21 cellular contexts compared by ENCODE assay signal in the genomic region with DNA sequence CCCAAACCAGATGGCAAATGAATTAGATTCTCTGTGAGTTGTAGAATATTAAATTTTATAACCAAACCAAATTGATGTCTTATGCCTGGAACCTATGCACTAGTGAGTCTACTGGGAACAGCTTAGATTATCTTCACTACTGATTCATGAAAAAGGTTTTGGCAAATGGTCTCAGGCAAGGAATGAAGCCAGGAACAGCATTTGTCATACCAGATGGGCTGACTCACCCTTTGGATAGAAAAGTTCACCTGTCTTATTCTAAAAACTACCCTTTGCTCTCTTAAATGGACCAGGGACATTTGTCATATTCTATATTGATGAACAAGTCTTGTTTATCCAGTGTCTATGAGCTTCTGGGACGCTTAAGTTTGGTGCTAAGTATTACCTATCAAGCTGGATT.
DNase-seq lines count a peak whose midpoint lies in the region; ATAC-seq, FAIRE-seq and TF ChIP-seq lines count a peak whose summit lies in the region.
"Had no signal": no experiment of that assay in that cellular context is flagged by ENCODE, and none has a peak within 500 bp of the region (broad histone marks: within the 10 kb centered on the region; RNA-seq: fewer than 3 reads in every experiment).

No MANE protein-coding gene starts in this region.

- ATAC-seq in left ventricle myocardium superior (peak; percentile 34), Right ventricle myocardium superior (ENCODE audit: poor library complexity) (no peak), HG02938 (IDR thresholded peaks at IDR 0.05; ENCODE audit: unreplicated experiment) (no peak)
- no peak for ATAC-seq in naive thymus-derived CD8-positive, alpha-beta T cell
- ATAC-seq: A549; activated CD4-positive, CD25-positive, alpha-beta regulatory T cell treated with anti-CD3 and anti-CD28 coated beads, Interleukin-2, amount 50 U/mL, for 24 hours; HCT116 had no signal

- H4K20me1 ChIP-seq in astrocyte (ENCODE audit: insufficient read depth, low read length) = no peaks in the 10 kb centered on the region

- no peaks in the 10 kb centered on the region for H3K27me3 Mint-ChIP-seq in astrocyte (ENCODE audit: low read depth, unreplicated experiment)
- H3K27me3 Mint-ChIP-seq in naive thymus-derived CD8-positive, alpha-beta T cell = peaks cover 3 to 10% (median 7%) of the 10 kb centered on the region in 5 donors

- H3K4me1 ChIP-seq in astrocyte (ENCODE audit: insufficient read depth, low read length) = peaks cover 9% of the 10 kb centered on the region
- H3K4me1 ChIP-seq: thyroid gland had no signal

- H3K36me3 ChIP-seq in astrocyte (ENCODE audit: insufficient read depth, low read length) = no peaks in the 10 kb centered on the region
- H3K36me3 ChIP-seq: thyroid gland had no signal

- H3K9me3 Mint-ChIP-seq in astrocyte (ENCODE audit: unreplicated experiment) = peaks cover 5% of the 10 kb centered on the region
- H3K9me3 Mint-ChIP-seq in naive thymus-derived CD8-positive, alpha-beta T cell = no peaks in the 10 kb centered on the region
- H3K9me3 Mint-ChIP-seq: endodermal cell; T-helper 2 cell treated with Interferon-gamma antibody and Interleukin-4, amounts not matched to agents 5 μg/mL and 100 μg/mL, for 36 hours had no signal

- H3K4me3 ChIP-seq in astrocyte (ENCODE audit: insufficient read depth, low read depth, low read length) = no peak overlapping the region
- H3K4me3 ChIP-seq: A549, thyroid gland had no signal

- POLR2A ChIA-PET in naive thymus-derived CD8-positive, alpha-beta T cell (lab: Charles Lee) = no interaction called here

- peaks cover 3% of the 10 kb centered on the region for H3K36me3 Mint-ChIP-seq in astrocyte (ENCODE audit: low read depth, unreplicated experiment)
- H3K36me3 Mint-ChIP-seq in naive thymus-derived CD8-positive, alpha-beta T cell = no peaks in the 10 kb centered on the region
- H3K36me3 Mint-ChIP-seq: CD8-positive, alpha-beta memory T cell had no signal

- H3K27me3 ChIP-seq in astrocyte (ENCODE audit: insufficient read depth, low read length) = peaks cover 3% of the 10 kb centered on the region
- H3K27me3 ChIP-seq: thyroid gland had no signal

- DNase-seq in left ventricle myocardium superior (no peak), Right ventricle myocardium superior (no peak), astrocyte (ENCODE audit: low read depth) (peak; percentile 78), fibroblast of peridontal ligament (ENCODE audit: extremely low read depth) (peak; percentile 7), NCI-H748 treated with DMSO at 0.1 percent for 48 hours (lab: John Stamatoyannopoulos, UW) (no peak), NCI-H1092 treated with DMSO at 0.1 percent for 48 hours (lab: John Stamatoyannopoulos, UW) (no peak)
- no peak for DNase-seq in naive thymus-derived CD8-positive, alpha-beta T cell
- DNase-seq: activated gamma-delta T cell treated with Interleukin-2 at 50 U/mL for 16 hours; CD8-positive, alpha-beta memory T cell; endodermal cell; kidney; NCI-H1105; nucleus accumbens; SHP77 treated with DMSO at 0.1 percent for 48 hours; stimulated activated CD4-positive, alpha-beta T cell treated with anti-CD3 and anti-CD28 coated beads, Interleukin-4, amount 100 ng/mL, for 4 hours; thyroid gland had no signal

- H3K27ac Mint-ChIP-seq in astrocyte (ENCODE audit: unreplicated experiment) = no peak overlapping the region
- no peak overlapping the region for H3K27ac Mint-ChIP-seq in naive thymus-derived CD8-positive, alpha-beta T cell
- H3K27ac Mint-ChIP-seq: CD8-positive, alpha-beta memory T cell; endodermal cell; T-helper 2 cell treated with Interferon-gamma antibody and Interleukin-4, amounts not matched to agents 5 μg/mL and 100 μg/mL, for 36 hours had no signal

- no peak overlapping the region for H3K27ac ChIP-seq in astrocyte (ENCODE audit: low read depth, low read length)
- H3K27ac ChIP-seq: A549, thyroid gland had no signal

- no peaks in the 10 kb centered on the region for H3K79me2 ChIP-seq in astrocyte (ENCODE audit: insufficient read depth, low read length)

- FAIRE-seq in astrocyte (lab: Jason Lieb, UNC) = no peak
- FAIRE-seq: A549, kidney had no signal

- H3K4me3 Mint-ChIP-seq in astrocyte (ENCODE audit: unreplicated experiment) = no peak overlapping the region
- H3K4me3 Mint-ChIP-seq in naive thymus-derived CD8-positive, alpha-beta T cell = no peak overlapping the region
- H3K4me3 Mint-ChIP-seq: CD8-positive, alpha-beta memory T cell; endodermal cell; T-helper 2 cell treated with Interferon-gamma antibody and Interleukin-4, amounts not matched to agents 5 μg/mL and 100 μg/mL, for 36 hours had no signal

- no peak overlapping the region for H2AFZ ChIP-seq in astrocyte (ENCODE audit: low read depth, low read length)

- TF ChIP-seq CTCF in astrocyte (IDR thresholded peaks at IDR 0.05; ENCODE audit: insufficient read depth, low read depth, low read length) = no peak

- intact Hi-C loops in left ventricle myocardium superior (cut with micrococcal nuclease) = no loop called here
- intact Hi-C loops in Right ventricle myocardium superior (cut with DNase I) = no loop called here

- no peak overlapping the region for H3K9ac ChIP-seq in astrocyte (ENCODE audit: low read length)

- no peak overlapping the region for H3K4me2 ChIP-seq in astrocyte (ENCODE audit: low read length)
- H3K4me2 ChIP-seq: A549 had no signal

- H3K9me3 ChIP-seq in astrocyte (ENCODE audit: insufficient read depth, low read depth, low read length) = no peaks in the 10 kb centered on the region
- H3K9me3 ChIP-seq: A549, thyroid gland had no signal

- peaks cover 6% of the 10 kb centered on the region for H3K4me1 Mint-ChIP-seq in astrocyte (ENCODE audit: low read depth, unreplicated experiment)
- no peaks in the 10 kb centered on the region for H3K4me1 Mint-ChIP-seq in naive thymus-derived CD8-positive, alpha-beta T cell
- H3K4me1 Mint-ChIP-seq: CD8-positive, alpha-beta memory T cell; endodermal cell had no signal

Comparison
In these comparisons a context has a peak if more than half of its experiments do, and no peak if none do; other contexts are left out.
1. DNase-seq: peak in astrocyte (single experiment) and fibroblast of peridontal ligament (single experiment); none in left ventricle myocardium superior (single experiment), Right ventricle myocardium superior (single experiment), naive thymus-derived CD8-positive, alpha-beta T cell (0 of 10), NCI-H748 treated with DMSO at 0.1 percent for 48 hours (single experiment) and NCI-H1092 treated with DMSO at 0.1 percent for 48 hours (single experiment).